In the genomic region with DNA sequence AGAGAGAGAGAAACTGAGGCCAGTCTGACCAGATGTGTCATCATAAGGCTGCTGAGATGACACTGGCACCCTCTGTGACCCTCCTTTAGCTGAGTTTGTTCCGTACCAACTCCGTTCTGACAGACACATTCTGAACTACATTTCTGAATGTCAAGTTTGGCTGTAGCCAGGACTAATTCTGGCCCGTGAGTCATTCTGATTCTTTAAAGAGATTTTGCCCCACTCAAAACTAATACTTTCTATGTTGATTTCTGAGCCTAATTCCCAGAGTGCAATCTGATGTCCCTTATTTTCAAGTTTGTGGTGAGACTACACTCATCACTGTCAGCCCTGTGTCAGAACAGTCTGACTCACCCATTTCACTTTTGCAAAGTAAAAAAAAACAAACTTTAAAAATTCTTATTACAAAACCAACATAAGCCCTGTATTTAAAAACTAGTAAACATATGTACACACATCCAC, we compare ENCODE assay signal across 8 cellular contexts.
A peak's percentile ranks its signal among the peaks of the same experiment; 100 is the strongest.
DNase-seq lines count a peak whose midpoint lies in the region; ATAC-seq and TF ChIP-seq lines count a peak whose summit lies in the region.

No MANE protein-coding gene starts in this region.

- no peaks in the 10 kb centered on the region for H3K27me3 ChIP-seq in A673 (replicated peaks; ENCODE audit: insufficient read depth, low read depth, low read length, poor library complexity)

- H3K4me3 ChIP-seq in fibroblast of the aortic adventitia (ENCODE audit: low read depth, low read length) (no peak overlapping the region), A673 (ENCODE audit: low read depth, low read length, poor library complexity, severe bottlenecking) (no peak overlapping the region)

- DNase-seq in EL (peak; percentile 90), LHCN-M2 (ENCODE audit: low read depth) (peak; percentile 94), fibroblast of the aortic adventitia (ENCODE audit: low read depth) (peak; percentile 93), A673 (ENCODE audit: low spot score) (no peak), HuH-7.5 (ENCODE audit: low spot score) (no peak), caudate nucleus (lab: John Stamatoyannopoulos, UW) (no peak)
- DNase-seq in stimulated activated CD4-positive, alpha-beta T cell treated with anti-CD3 and anti-CD28 coated beads, Interleukin-4, amount 100 ng/mL, for 24 hours = no peak

- peak; percentile 90 for ATAC-seq in GM21723 (IDR thresholded peaks at IDR 0.05; ENCODE audit: unreplicated experiment)

- intact Hi-C loops in A673 (cut with micrococcal nuclease; ENCODE audit: unreplicated experiment) = loop anchor here (5.0 kb wide), 1 partner anchor 333 kb away; no protein-coding TSS in a partner anchor

- no TSS peak for BruUV-seq in A673 (replicated peaks; lab: Mats Ljungman, UMichigan)

- no peaks in the 10 kb centered on the region for H3K9me3 ChIP-seq in A673 (ENCODE audit: low read depth, low read length, poor library complexity, severe bottlenecking)

- H3K27ac ChIP-seq in A673 (ENCODE audit: low read depth, low read length, poor library complexity, severe bottlenecking) (no peak overlapping the region), caudate nucleus (ENCODE audit: low read depth, low read length) (no peak overlapping the region)

- TF ChIP-seq CTCF in fibroblast of the aortic adventitia (IDR thresholded peaks at IDR 0.05; ENCODE audit: insufficient read depth, low read length) (no peak), A673 (conservative IDR thresholded peaks at IDR 0.05; ENCODE audit: low read depth, low read length) (no peak)

- H3K4me1 ChIP-seq in A673 (ENCODE audit: insufficient read depth, low read length, poor library complexity, severe bottlenecking) = no peaks in the 10 kb centered on the region

- POLR2A ChIA-PET in A673 (lab: Charles Lee; ENCODE audit: low non-redundant PET) = no interaction called here

- CTCF ChIA-PET in A673 (lab: Charles Lee) = no interaction called here

- no peaks in the 10 kb centered on the region for H3K36me3 ChIP-seq in A673 (ENCODE audit: insufficient read depth, low read length, poor library complexity, severe bottlenecking)

Comparison
In these comparisons a context has a peak if more than half of its experiments do, and no peak if none do; other contexts are left out.
1. DNase-seq: peak in EL (single experiment), LHCN-M2 (single experiment) and fibroblast of the aortic adventitia (single experiment); none in A673 (single experiment), HuH-7.5 (single experiment), caudate nucleus (0 of 61) and stimulated activated CD4-positive, alpha-beta T cell treated with anti-CD3 and anti-CD28 coated beads, Interleukin-4, amount 100 ng/mL, for 24 hours (single experiment).